ENCODE assay signal across 1 cellular context in genomic region chr12:52280319-52280795, GRCh38.
TF ChIP-seq lines count a peak whose summit lies in the region.

No MANE protein-coding gene starts in this region.

TF ChIP-seq in A549, 52 proteins besides CTCF, POLR2A, EP300 and RAD21 (continued from another document):
- TF ChIP-seq PHF8 (IDR thresholded peaks at IDR 0.05; ENCODE audit: borderline replicate concordance, low read depth) (no peak), FOSL2 (IDR thresholded peaks at IDR 0.05) (peak; percentile 88), FOSL2 (CRISPR knock-in tag; IDR thresholded peaks at IDR 0.05) (peak; percentile 94), SMC3 (IDR thresholded peaks at IDR 0.05) (peak; percentile 28; the same call in 2 of the 3 replicates), GATA3 (IDR thresholded peaks at IDR 0.05; ENCODE audit: borderline replicate concordance) (peak; percentile 97), MAX (IDR thresholded peaks at IDR 0.05) (peak; percentile 85), RCOR1 (IDR thresholded peaks at IDR 0.05; ENCODE audit: low read depth, low read length) (peak; percentile 9; the same call in 1 of the 2 replicates), BCL3 (IDR thresholded peaks at IDR 0.05) (peak; percentile 96; the same call in 2 of the 3 replicates), PBX3 (IDR thresholded peaks at IDR 0.05) (peak; percentile 87), BHLHE40 (IDR thresholded peaks at IDR 0.05; ENCODE audit: low read depth, low read length) (no peak), ZC3H11A (IDR thresholded peaks at IDR 0.05) (no peak), NPAS2 (CRISPR knock-in tag; IDR thresholded peaks at IDR 0.05; ENCODE audit: borderline replicate concordance) (no peak), HEYL (CRISPR knock-in tag; IDR thresholded peaks at IDR 0.05) (peak; percentile 1; the same call in 1 of the 2 replicates), CBX8 (IDR thresholded peaks at IDR 0.05) (no peak), ESRRA (IDR thresholded peaks at IDR 0.05; ENCODE audit: borderline replicate concordance, low read length) (no peak), CBX2 (IDR thresholded peaks at IDR 0.05; ENCODE audit: borderline replicate concordance, low read depth) (no peak), RARB (CRISPR knock-in tag; IDR thresholded peaks at IDR 0.05) (peak; percentile 97), TP53 (CRISPR knock-in tag; IDR thresholded peaks at IDR 0.05) (no peak), NR3C1 (IDR thresholded peaks at IDR 0.05) (peak; percentile 30; the same call in 1 of the 3 replicates), JUNB (IDR thresholded peaks at IDR 0.05) (peak; percentile 96), E2F6 (IDR thresholded peaks at IDR 0.05; ENCODE audit: borderline replicate concordance, low read depth) (peak; percentile 28; the same call in 1 of the 2 replicates), HOXA7 (CRISPR knock-in tag; IDR thresholded peaks at IDR 0.05) (no peak), CHD4 (IDR thresholded peaks at IDR 0.05; ENCODE audit: borderline replicate concordance) (no peak), POLR2AphosphoS2 (conservative IDR thresholded peaks at IDR 0.05; ENCODE audit: low read length) (no peak), RNF2 (IDR thresholded peaks at IDR 0.05; ENCODE audit: borderline replicate concordance, low read depth) (no peak), CHD2 (IDR thresholded peaks at IDR 0.05; ENCODE audit: low read length, partially characterized antibody) (no peak), CEBPB (IDR thresholded peaks at IDR 0.05) (peak; percentile 98 to 100), FOSB (CRISPR knock-in tag; IDR thresholded peaks at IDR 0.05) (no peak), ZSCAN20 (CRISPR knock-in tag; IDR thresholded peaks at IDR 0.05) (peak; percentile 89), EHMT2 (IDR thresholded peaks at IDR 0.05; ENCODE audit: low read depth) (no peak), MYC (IDR thresholded peaks at IDR 0.05; ENCODE audit: borderline replicate concordance, low read length) (no peak), REST (IDR thresholded peaks at IDR 0.05) (no peak), HDAC2 (IDR thresholded peaks at IDR 0.05) (no peak)
